In genomic region chr2:17518212-17519154, GRCh38 we compare ENCODE assay signal across 8 cellular contexts. TPM values are rescaled to one million over a fixed set of nuclear protein-coding genes. Genes with fewer than 3 reads are reported as not detected.
DNase-seq lines count a peak whose midpoint lies in the region; ATAC-seq, FAIRE-seq and TF ChIP-seq lines count a peak whose summit lies in the region.

RAD51AP2 (minus strand) TSS chr2:17518440; CDS start chr2:17518415, 25 bp downstream.

- peak; percentile 59; the same call in 1 of the 2 replicates for TF ChIP-seq POLR2A in GM12892 (IDR thresholded peaks at IDR 0.05; ENCODE audit: low read depth, low read length)

- H3K4me3 ChIP-seq in HFF-Myc (replicated peaks; ENCODE audit: low read depth, low read length), result peak within 1 kb of the TSS; percentile 33
- peak within 1 kb of the TSS; percentile 69 for H3K4me3 ChIP-seq in MM.1S (ENCODE audit: low read length)

- no peak within 1 kb of the TSS for H3K4me3 Mint-ChIP-seq in activated CD8-positive, alpha-beta T cell treated with anti-CD3 and anti-CD28 coated beads, Interleukin-2, amount 10 ng/mL, durations not matched to agents 7 days and 5 days
- H3K4me3 Mint-ChIP-seq in osteocyte (ENCODE audit: unreplicated experiment), result peak within 1 kb of the TSS; percentile 46

- CTCF ChIA-PET in activated CD8-positive, alpha-beta T cell treated with anti-CD3 and anti-CD28 coated beads, Interleukin-2, amount 10 ng/mL, durations not matched to agents 7 days and 5 days (lab: Charles Lee), result no interaction called here

- no peaks in the 10 kb centered on the region for H3K27me3 ChIP-seq in MM.1S (replicated peaks; ENCODE audit: insufficient read depth, low read length)

- H3K36me3 Mint-ChIP-seq in activated CD8-positive, alpha-beta T cell treated with anti-CD3 and anti-CD28 coated beads, Interleukin-2, amount 10 ng/mL, durations not matched to agents 7 days and 5 days (ENCODE audit: low read depth), result no peaks in the 10 kb centered on the region
- H3K36me3 Mint-ChIP-seq in osteocyte (ENCODE audit: unreplicated experiment), result no peaks in the 10 kb centered on the region

- H3K36me3 ChIP-seq in MM.1S (replicated peaks; ENCODE audit: insufficient read depth, low read length), result no peaks in the 10 kb centered on the region

- no peaks in the 10 kb centered on the region for H3K79me2 ChIP-seq in MM.1S (ENCODE audit: low read length)

- no peaks in the 10 kb centered on the region for H3K9me3 Mint-ChIP-seq in activated CD8-positive, alpha-beta T cell treated with anti-CD3 and anti-CD28 coated beads, Interleukin-2, amount 10 ng/mL, durations not matched to agents 7 days and 5 days (ENCODE audit: insufficient read depth)
- no peaks in the 10 kb centered on the region for H3K9me3 Mint-ChIP-seq in osteocyte (ENCODE audit: unreplicated experiment)

- no peaks in the 10 kb centered on the region for H3K4me1 Mint-ChIP-seq in activated CD8-positive, alpha-beta T cell treated with anti-CD3 and anti-CD28 coated beads, Interleukin-2, amount 10 ng/mL, durations not matched to agents 7 days and 5 days (ENCODE audit: low read depth)
- peaks cover 8% of the 10 kb centered on the region for H3K4me1 Mint-ChIP-seq in osteocyte (ENCODE audit: unreplicated experiment)

- no peak for TF ChIP-seq CTCF in HFF-Myc (IDR thresholded peaks at IDR 0.05; ENCODE audit: low read depth, low read length, missing control alignments)
- TF ChIP-seq CTCF in MM.1S (IDR thresholded peaks at IDR 0.05; ENCODE audit: low read length), result no peak
- no peak for TF ChIP-seq CTCF in osteocyte (IDR thresholded peaks at IDR 0.05)

- H3F3A ChIP-seq in MM.1S (ENCODE audit: insufficient read depth, low read length), result no peaks in the 10 kb centered on the region

- intact Hi-C loops in Right ventricle myocardium inferior (cut with DNase I), result loop anchor here (2.0 to 5.0 kb wide), 2 partner anchors 20 to 59 kb away; no protein-coding TSS in a partner anchor

- H3K27me3 Mint-ChIP-seq in activated CD8-positive, alpha-beta T cell treated with anti-CD3 and anti-CD28 coated beads, Interleukin-2, amount 10 ng/mL, durations not matched to agents 7 days and 5 days (ENCODE audit: low read depth), result peaks cover 24% of the 10 kb centered on the region
- peaks cover 49% of the 10 kb centered on the region for H3K27me3 Mint-ChIP-seq in osteocyte (ENCODE audit: unreplicated experiment)

- H3K4me1 ChIP-seq in MM.1S (ENCODE audit: low read length), result peaks cover 7% of the 10 kb centered on the region; the same call in 1 of the 2 replicates

- H3K4me2 ChIP-seq in MM.1S (ENCODE audit: low read depth, low read length), result peak within 1 kb of the TSS; percentile 84

- DNase-seq in 8988T (peak; percentile 28), GM12892 (ENCODE audit: insufficient read length) (peak; percentile 46), HFF-Myc (ENCODE audit: extremely low read depth, low read depth) (no peak), MM.1S (peak; percentile 81), Right ventricle myocardium inferior (ENCODE audit: missing footprints) (peak; percentile 89), osteocyte (ENCODE audit: extremely low spot score, unreplicated experiment) (no peak), activated gamma-delta T cell (lab: John Stamatoyannopoulos, UW) (no peak)
- peak; percentile 27 for DNase-seq in activated CD8-positive, alpha-beta T cell treated with anti-CD3 and anti-CD28 coated beads, Interleukin-2, amount 10 ng/mL, durations not matched to agents 7 days and 5 days

- peak within 1 kb of the TSS; percentile 90 for H2AFZ ChIP-seq in MM.1S (ENCODE audit: low read length)

- no peaks in the 10 kb centered on the region for H3K9me2 ChIP-seq in MM.1S (replicated peaks; ENCODE audit: insufficient read depth, low read length)

- FAIRE-seq in GM12892 (lab: Jason Lieb, UNC), result peak; percentile 91

- H3K9me3 ChIP-seq in MM.1S (replicated peaks; ENCODE audit: insufficient read depth, low read length), result no peaks in the 10 kb centered on the region

- H4K20me1 ChIP-seq in MM.1S (ENCODE audit: insufficient read depth, low read length), result no peaks in the 10 kb centered on the region

- no peak within 1 kb of the TSS for H3K27ac ChIP-seq in MM.1S (ENCODE audit: low read length)

- H3K9ac ChIP-seq in MM.1S (ENCODE audit: low read length), result peak within 1 kb of the TSS; percentile 57; the same call in 1 of the 2 replicates

- POLR2A ChIA-PET in activated CD8-positive, alpha-beta T cell treated with anti-CD3 and anti-CD28 coated beads, Interleukin-2, amount 10 ng/mL, durations not matched to agents 7 days and 5 days (lab: Charles Lee), result no interaction called here

- ATAC-seq in activated CD8-positive, alpha-beta T cell treated with anti-CD3 and anti-CD28 coated beads, Interleukin-2, amount 10 ng/mL, durations not matched to agents 7 days and 5 days, result peak; percentile 49
- ATAC-seq in Right ventricle myocardium inferior, result peak; percentile 100

- H3K27ac Mint-ChIP-seq in activated CD8-positive, alpha-beta T cell treated with anti-CD3 and anti-CD28 coated beads, Interleukin-2, amount 10 ng/mL, durations not matched to agents 7 days and 5 days, result no peak within 1 kb of the TSS
- no peak within 1 kb of the TSS for H3K27ac Mint-ChIP-seq in osteocyte (ENCODE audit: unreplicated experiment)

RNA-seq across cellular contexts. Expression of gene RAD51AP2, which starts in this region (rescaled TPM):
- polyA plus RNA-seq in GM12892 (2012; ENCODE audit: missing spikeins), result not detected
- not detected for total RNA-seq in activated CD8-positive, alpha-beta T cell treated with anti-CD3 and anti-CD28 coated beads, Interleukin-2, amount 10 ng/mL, durations not matched to agents 7 days and 5 days
- total RNA-seq in Right ventricle myocardium inferior (0.11 TPM), osteocyte (not detected in 2 replicates)

Comparison
In these comparisons a context has a peak if more than half of its experiments do, and no peak if none do; other contexts are left out.
1. Peak in DNase-seq and ATAC-seq in activated CD8-positive, alpha-beta T cell treated with anti-CD3 and anti-CD28 coated beads, Interleukin-2, amount 10 ng/mL, durations not matched to agents 7 days and 5 days; RNA of the gene not detected or under 1 TPM.
2. Peak in DNase-seq and ATAC-seq in Right ventricle myocardium inferior; RNA of the gene not detected or under 1 TPM.
3. DNase-seq: peak in 8988T (single experiment), GM12892 (single experiment) and MM.1S (single experiment); none in HFF-Myc (single experiment), osteocyte (single experiment) and activated gamma-delta T cell (single experiment).